In genomic region chr1:25831569-25832196, GRCh38 we compare ENCODE assay signal across 1 cellular context.
TF ChIP-seq lines count a peak whose summit lies in the region.

No MANE protein-coding gene starts in this region.

TF ChIP-seq in WTC11, 78 proteins besides CTCF, POLR2A, EP300 and RAD21:
- TF ChIP-seq SMAD4 (CRISPR knock-in tag; IDR thresholded peaks at IDR 0.05): no peak
